In genomic region chr20:25309395-25310267, GRCh38 we compare ENCODE assay signal across 1 cellular context.
TF ChIP-seq lines count a peak whose summit lies in the region.

No MANE protein-coding gene starts in this region.

TF ChIP-seq in HepG2, 621 proteins besides CTCF, POLR2A, EP300 and RAD21 (continued from another document and continues in another):
- TF ChIP-seq, protein P1, sequence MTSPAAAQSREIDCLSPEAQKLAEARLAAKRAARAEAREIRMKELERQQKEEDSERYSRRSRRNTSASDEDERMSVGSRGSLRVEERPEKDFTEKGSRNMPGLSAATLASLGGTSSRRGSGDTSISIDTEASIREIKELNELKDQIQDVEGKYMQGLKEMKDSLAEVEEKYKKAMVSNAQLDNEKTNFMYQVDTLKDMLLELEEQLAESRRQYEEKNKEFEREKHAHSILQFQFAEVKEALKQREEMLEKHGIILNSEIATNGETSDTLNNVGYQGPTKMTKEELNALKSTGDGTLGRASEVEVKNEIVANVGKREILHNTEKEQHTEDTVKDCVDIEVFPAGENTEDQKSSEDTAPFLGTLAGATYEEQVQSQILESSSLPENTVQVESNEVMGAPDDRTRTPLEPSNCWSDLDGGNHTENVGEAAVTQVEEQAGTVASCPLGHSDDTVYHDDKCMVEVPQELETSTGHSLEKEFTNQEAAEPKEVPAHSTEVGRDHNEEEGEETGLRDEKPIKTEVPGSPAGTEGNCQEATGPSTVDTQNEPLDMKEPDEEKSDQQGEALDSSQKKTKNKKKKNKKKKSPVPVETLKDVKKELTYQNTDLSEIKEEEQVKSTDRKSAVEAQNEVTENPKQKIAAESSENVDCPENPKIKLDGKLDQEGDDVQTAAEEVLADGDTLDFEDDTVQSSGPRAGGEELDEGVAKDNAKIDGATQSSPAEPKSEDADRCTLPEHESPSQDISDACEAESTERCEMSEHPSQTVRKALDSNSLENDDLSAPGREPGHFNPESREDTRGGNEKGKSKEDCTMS (CRISPR knock-in tag; conservative IDR thresholded peaks at IDR 0.05), result no peak
- TF ChIP-seq, protein P2, sequence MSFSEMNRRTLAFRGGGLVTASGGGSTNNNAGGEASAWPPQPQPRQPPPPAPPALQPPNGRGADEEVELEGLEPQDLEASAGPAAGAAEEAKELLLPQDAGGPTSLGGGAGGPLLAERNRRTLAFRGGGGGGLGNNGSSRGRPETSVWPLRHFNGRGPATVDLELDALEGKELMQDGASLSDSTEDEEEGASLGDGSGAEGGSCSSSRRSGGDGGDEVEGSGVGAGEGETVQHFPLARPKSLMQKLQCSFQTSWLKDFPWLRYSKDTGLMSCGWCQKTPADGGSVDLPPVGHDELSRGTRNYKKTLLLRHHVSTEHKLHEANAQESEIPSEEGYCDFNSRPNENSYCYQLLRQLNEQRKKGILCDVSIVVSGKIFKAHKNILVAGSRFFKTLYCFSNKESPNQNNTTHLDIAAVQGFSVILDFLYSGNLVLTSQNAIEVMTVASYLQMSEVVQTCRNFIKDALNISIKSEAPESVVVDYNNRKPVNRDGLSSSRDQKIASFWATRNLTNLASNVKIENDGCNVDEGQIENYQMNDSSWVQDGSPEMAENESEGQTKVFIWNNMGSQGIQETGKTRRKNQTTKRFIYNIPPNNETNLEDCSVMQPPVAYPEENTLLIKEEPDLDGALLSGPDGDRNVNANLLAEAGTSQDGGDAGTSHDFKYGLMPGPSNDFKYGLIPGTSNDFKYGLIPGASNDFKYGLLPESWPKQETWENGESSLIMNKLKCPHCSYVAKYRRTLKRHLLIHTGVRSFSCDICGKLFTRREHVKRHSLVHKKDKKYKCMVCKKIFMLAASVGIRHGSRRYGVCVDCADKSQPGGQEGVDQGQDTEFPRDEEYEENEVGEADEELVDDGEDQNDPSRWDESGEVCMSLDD (CRISPR knock-in tag; IDR thresholded peaks at IDR 0.05; ENCODE audit: borderline replicate concordance), result peak; percentile 69; the same call in 1 of the 2 replicates
- TF ChIP-seq ZNF30 (CRISPR knock-in tag; IDR thresholded peaks at IDR 0.05), result no peak
- no peak; the same call in 1 of the 2 replicates for TF ChIP-seq MEIS1 (CRISPR knock-in tag; IDR thresholded peaks at IDR 0.05; ENCODE audit: borderline replicate concordance)
- TF ChIP-seq, protein P3, sequence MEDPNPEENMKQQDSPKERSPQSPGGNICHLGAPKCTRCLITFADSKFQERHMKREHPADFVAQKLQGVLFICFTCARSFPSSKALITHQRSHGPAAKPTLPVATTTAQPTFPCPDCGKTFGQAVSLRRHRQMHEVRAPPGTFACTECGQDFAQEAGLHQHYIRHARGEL (CRISPR knock-in tag; IDR thresholded peaks at IDR 0.05), result no peak
- TF ChIP-seq, protein P4, sequence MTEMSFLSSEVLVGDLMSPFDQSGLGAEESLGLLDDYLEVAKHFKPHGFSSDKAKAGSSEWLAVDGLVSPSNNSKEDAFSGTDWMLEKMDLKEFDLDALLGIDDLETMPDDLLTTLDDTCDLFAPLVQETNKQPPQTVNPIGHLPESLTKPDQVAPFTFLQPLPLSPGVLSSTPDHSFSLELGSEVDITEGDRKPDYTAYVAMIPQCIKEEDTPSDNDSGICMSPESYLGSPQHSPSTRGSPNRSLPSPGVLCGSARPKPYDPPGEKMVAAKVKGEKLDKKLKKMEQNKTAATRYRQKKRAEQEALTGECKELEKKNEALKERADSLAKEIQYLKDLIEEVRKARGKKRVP (CRISPR knock-in tag; IDR thresholded peaks at IDR 0.05), result peak in 1 of 2 experiments; percentile 43; a peak in 2 of 4 replicates
- no peak for TF ChIP-seq TP53 (CRISPR knock-in tag; conservative IDR thresholded peaks at IDR 0.05)
- no peak for TF ChIP-seq RAD51 (IDR thresholded peaks at IDR 0.05; ENCODE audit: borderline replicate concordance)
- peak; percentile 35; the same call in 1 of the 2 replicates for TF ChIP-seq IRF2 (CRISPR knock-in tag; IDR thresholded peaks at IDR 0.05)
- TF ChIP-seq MZF1 (CRISPR knock-in tag; IDR thresholded peaks at IDR 0.05; ENCODE audit: borderline replicate concordance), result no peak
- no peak for TF ChIP-seq ZBTB8A (CRISPR knock-in tag; IDR thresholded peaks at IDR 0.05; ENCODE audit: borderline replicate concordance, low read depth)
- TF ChIP-seq TAF15 (IDR thresholded peaks at IDR 0.05; ENCODE audit: low read depth, low read length, poor library complexity, severe bottlenecking), result no peak
- no peak for TF ChIP-seq ATRX (CRISPR knock-in tag; IDR thresholded peaks at IDR 0.05; ENCODE audit: borderline replicate concordance)
- no peak for TF ChIP-seq ZFP41 (CRISPR knock-in tag; IDR thresholded peaks at IDR 0.05; ENCODE audit: borderline replicate concordance)
- no peak for TF ChIP-seq ZSCAN30 (CRISPR knock-in tag; IDR thresholded peaks at IDR 0.05)
- no peak for TF ChIP-seq HOXA9 (CRISPR knock-in tag; IDR thresholded peaks at IDR 0.05; ENCODE audit: borderline replicate concordance)
- peak; percentile 83 for TF ChIP-seq XRCC5 (optimal IDR thresholded peaks at IDR 0.05; ENCODE audit: low read length)
- no peak for TF ChIP-seq ZNF207 (IDR thresholded peaks at IDR 0.05; ENCODE audit: borderline replicate concordance)
- no peak for TF ChIP-seq KAT2B (IDR thresholded peaks at IDR 0.05; ENCODE audit: borderline replicate concordance, low read depth, low read length)
- no peak for TF ChIP-seq ZIK1 (CRISPR knock-in tag; IDR thresholded peaks at IDR 0.05; ENCODE audit: borderline replicate concordance, low read depth)
- no peak for TF ChIP-seq ZNF614 (CRISPR knock-in tag; IDR thresholded peaks at IDR 0.05; ENCODE audit: borderline replicate concordance)
- TF ChIP-seq ZNF44 (CRISPR knock-in tag; IDR thresholded peaks at IDR 0.05), result no peak
- TF ChIP-seq CREB1 (IDR thresholded peaks at IDR 0.05), result peak; percentile 79
- TF ChIP-seq CREB1 (CRISPR knock-in tag; IDR thresholded peaks at IDR 0.05), result no peak
- TF ChIP-seq, protein P5, sequence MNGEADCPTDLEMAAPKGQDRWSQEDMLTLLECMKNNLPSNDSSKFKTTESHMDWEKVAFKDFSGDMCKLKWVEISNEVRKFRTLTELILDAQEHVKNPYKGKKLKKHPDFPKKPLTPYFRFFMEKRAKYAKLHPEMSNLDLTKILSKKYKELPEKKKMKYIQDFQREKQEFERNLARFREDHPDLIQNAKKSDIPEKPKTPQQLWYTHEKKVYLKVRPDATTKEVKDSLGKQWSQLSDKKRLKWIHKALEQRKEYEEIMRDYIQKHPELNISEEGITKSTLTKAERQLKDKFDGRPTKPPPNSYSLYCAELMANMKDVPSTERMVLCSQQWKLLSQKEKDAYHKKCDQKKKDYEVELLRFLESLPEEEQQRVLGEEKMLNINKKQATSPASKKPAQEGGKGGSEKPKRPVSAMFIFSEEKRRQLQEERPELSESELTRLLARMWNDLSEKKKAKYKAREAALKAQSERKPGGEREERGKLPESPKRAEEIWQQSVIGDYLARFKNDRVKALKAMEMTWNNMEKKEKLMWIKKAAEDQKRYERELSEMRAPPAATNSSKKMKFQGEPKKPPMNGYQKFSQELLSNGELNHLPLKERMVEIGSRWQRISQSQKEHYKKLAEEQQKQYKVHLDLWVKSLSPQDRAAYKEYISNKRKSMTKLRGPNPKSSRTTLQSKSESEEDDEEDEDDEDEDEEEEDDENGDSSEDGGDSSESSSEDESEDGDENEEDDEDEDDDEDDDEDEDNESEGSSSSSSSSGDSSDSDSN (CRISPR knock-in tag; IDR thresholded peaks at IDR 0.05), result peak; percentile 6
- TF ChIP-seq THYN1 (CRISPR knock-in tag; IDR thresholded peaks at IDR 0.05; ENCODE audit: borderline replicate concordance, low read depth), result no peak
- no peak for TF ChIP-seq ZNF570 (CRISPR knock-in tag; IDR thresholded peaks at IDR 0.05; ENCODE audit: borderline replicate concordance)
- 0 out of 2 replicates have a peak, but pooled peaks have one; percentile 37 for TF ChIP-seq ZHX1 (CRISPR knock-in tag; IDR thresholded peaks at IDR 0.05; ENCODE audit: low read depth)
- TF ChIP-seq ZNF431 (CRISPR knock-in tag; IDR thresholded peaks at IDR 0.05; ENCODE audit: borderline replicate concordance, low read depth), result no peak
- TF ChIP-seq JUND (CRISPR knock-in tag; IDR thresholded peaks at IDR 0.05), result peak; percentile 42; the same call in 1 of the 2 replicates
- no peak for TF ChIP-seq ZSCAN29 (CRISPR knock-in tag; conservative IDR thresholded peaks at IDR 0.05)
- no peak for TF ChIP-seq ZNF10 (CRISPR knock-in tag; IDR thresholded peaks at IDR 0.05; ENCODE audit: borderline replicate concordance, low read depth)
- TF ChIP-seq SIX1 (CRISPR knock-in tag; IDR thresholded peaks at IDR 0.05; ENCODE audit: borderline replicate concordance), result no peak
- no peak for TF ChIP-seq ZNF407 (CRISPR knock-in tag; IDR thresholded peaks at IDR 0.05; ENCODE audit: not compliant biosample characterization)
- 0 out of 2 replicates have a peak, but pooled peaks have one; percentile 29 for TF ChIP-seq ZNF441 (CRISPR knock-in tag; IDR thresholded peaks at IDR 0.05; ENCODE audit: borderline replicate concordance)
- TF ChIP-seq, protein P6, sequence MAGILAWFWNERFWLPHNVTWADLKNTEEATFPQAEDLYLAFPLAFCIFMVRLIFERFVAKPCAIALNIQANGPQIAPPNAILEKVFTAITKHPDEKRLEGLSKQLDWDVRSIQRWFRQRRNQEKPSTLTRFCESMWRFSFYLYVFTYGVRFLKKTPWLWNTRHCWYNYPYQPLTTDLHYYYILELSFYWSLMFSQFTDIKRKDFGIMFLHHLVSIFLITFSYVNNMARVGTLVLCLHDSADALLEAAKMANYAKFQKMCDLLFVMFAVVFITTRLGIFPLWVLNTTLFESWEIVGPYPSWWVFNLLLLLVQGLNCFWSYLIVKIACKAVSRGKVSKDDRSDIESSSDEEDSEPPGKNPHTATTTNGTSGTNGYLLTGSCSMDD (CRISPR knock-in tag; IDR thresholded peaks at IDR 0.05), result no peak
- TF ChIP-seq PITX1 (CRISPR knock-in tag; IDR thresholded peaks at IDR 0.05), result no peak
- peak; percentile 52 to 57 for TF ChIP-seq MAFK (conservative IDR thresholded peaks at IDR 0.05 in 1 of 2, IDR thresholded peaks at IDR 0.05 in 1 of 2; ENCODE audit: low read length in 2 of 2)
- TF ChIP-seq ZNF446 (CRISPR knock-in tag; IDR thresholded peaks at IDR 0.05), result no peak
- TF ChIP-seq KDM3A (CRISPR knock-in tag; IDR thresholded peaks at IDR 0.05; ENCODE audit: low read depth), result no peak
- no peak for TF ChIP-seq ZNF850 (CRISPR knock-in tag; conservative IDR thresholded peaks at IDR 0.05)
- TF ChIP-seq NFATC3 (CRISPR knock-in tag; IDR thresholded peaks at IDR 0.05), result no peak
- TF ChIP-seq NR2F2 (IDR thresholded peaks at IDR 0.05; ENCODE audit: borderline replicate concordance, low read depth), result peak; percentile 74; the same call in 1 of the 2 replicates
